In the genomic region with DNA sequence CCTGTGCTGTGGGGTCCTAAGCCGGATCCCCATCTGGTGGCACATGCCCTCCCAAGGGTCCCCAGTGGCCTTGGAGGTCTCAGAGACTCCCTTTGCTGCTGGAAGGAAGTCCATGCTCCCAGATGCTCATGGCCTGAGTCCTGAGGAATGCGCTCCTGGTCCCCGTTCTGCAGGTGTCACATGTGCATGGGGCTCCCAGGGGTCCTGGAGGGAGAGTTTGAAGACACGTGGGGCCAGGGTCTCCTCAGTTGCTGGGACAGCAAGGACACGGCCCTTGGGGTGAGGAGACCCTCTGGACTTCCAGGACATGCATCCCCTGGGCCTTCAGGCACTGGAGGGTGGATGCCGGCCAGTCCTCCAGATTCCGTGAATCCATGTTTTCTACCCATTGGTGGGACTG, we compare ENCODE assay signal across 31 cellular contexts. TPM values are rescaled to one million over a fixed set of nuclear protein-coding genes. Genes with fewer than 3 reads are reported as not detected.
"Had no signal": no experiment of that assay in that cellular context is flagged by ENCODE, and none has a peak within 500 bp of the region (broad histone marks: within the 10 kb centered on the region; RNA-seq: fewer than 3 reads in every experiment).

No MANE protein-coding gene starts in this region.

- ATAC-seq: activated CD8-positive, alpha-beta memory T cell treated with anti-CD3 and anti-CD28 coated beads, Interleukin-2, amount 10 ng/mL, durations not matched to agents 7 days and 5 days; activated CD8-positive, alpha-beta T cell treated with anti-CD3 and anti-CD28 coated beads, Interleukin-2, amount 10 ng/mL, durations not matched to agents 7 days and 5 days; effector memory CD8-positive, alpha-beta T cell; foreskin keratinocyte; gastroesophageal sphincter had no signal

- H3K27ac ChIP-seq: brain microvascular endothelial cell, esophagus muscularis mucosa, foreskin keratinocyte, gastroesophageal sphincter had no signal

- H3K9me3 ChIP-seq: esophagus muscularis mucosa, gastroesophageal sphincter had no signal

- H3K4me1 ChIP-seq: esophagus muscularis mucosa, foreskin keratinocyte, gastroesophageal sphincter had no signal

- H3K36me3 ChIP-seq: brain microvascular endothelial cell, esophagus muscularis mucosa, gastroesophageal sphincter had no signal

- H3K4me3 ChIP-seq: esophagus muscularis mucosa, gastroesophageal sphincter had no signal

- DNase-seq: activated CD4-positive, alpha-beta memory T cell treated with anti-CD3 and anti-CD28 coated beads for 36 hours; activated CD4-positive, alpha-beta T cell treated with anti-CD3 and anti-CD28 coated beads for 48 hours; activated CD8-positive, alpha-beta memory T cell treated with anti-CD3 and anti-CD28 coated beads, Interleukin-2, amount 10 ng/mL, durations not matched to agents 7 days and 5 days; activated CD8-positive, alpha-beta memory T cell treated with anti-CD3 and anti-CD28 coated beads, Interleukin-2, amount 50 U/mL, for 4 hours; activated CD8-positive, alpha-beta T cell treated with anti-CD3 and anti-CD28 coated beads, Interleukin-2, amount 10 ng/mL, durations not matched to agents 7 days and 5 days; activated effector memory CD4-positive, alpha-beta T cell treated with anti-CD3 and anti-CD28 coated beads, Interleukin-2, amount 50 U/mL, for 16 hours; activated naive CD4-positive, alpha-beta T cell treated with anti-CD3 and anti-CD28 coated beads for 36 hours; activated naive CD8-positive, alpha-beta T cell treated with anti-CD3 and anti-CD28 coated beads for 36 hours; activated T-cell treated with anti-CD3 and anti-CD28 coated beads, Interleukin-2, amount 50 U/mL, for 1 hour; activated T-cell treated with anti-CD3 and anti-CD28 coated beads, Interleukin-2, amount 50 U/mL, for 48 hours; amniotic stem cell; anterior cingulate cortex; brain microvascular endothelial cell; caudate nucleus; cortex of kidney; dermis blood vessel endothelial cell; effector CD4-positive, alpha-beta T cell; effector memory CD8-positive, alpha-beta T cell; erythroblast; foreskin keratinocyte; T-helper 2 cell had no signal

- FAIRE-seq: astrocyte, bronchial epithelial cell, colon had no signal

RNA-seq across cellular contexts. Expression of gene ZBP1, which starts 11.7 kb away (rescaled TPM):
- total RNA-seq: astrocyte, bronchial epithelial cell, chondrocyte, dermis blood vessel endothelial cell, foreskin keratinocyte had no signal

RNA-seq across cellular contexts. Expression of gene PCK1, which starts 47.6 kb away (rescaled TPM):
- total RNA-seq: activated CD4-positive, alpha-beta memory T cell treated with anti-CD3 and anti-CD28 coated beads for 36 hours; activated CD8-positive, alpha-beta memory T cell treated with anti-CD3 and anti-CD28 coated beads for 36 hours; activated CD8-positive, alpha-beta memory T cell treated with anti-CD3 and anti-CD28 coated beads, Interleukin-2, amount 10 ng/mL, durations not matched to agents 7 days and 5 days; activated CD8-positive, alpha-beta T cell treated with anti-CD3 and anti-CD28 coated beads, Interleukin-2, amount 10 ng/mL, durations not matched to agents 7 days and 5 days; activated naive CD4-positive, alpha-beta T cell treated with anti-CD3 and anti-CD28 coated beads for 36 hours; activated naive CD8-positive, alpha-beta T cell treated with anti-CD3 and anti-CD28 coated beads for 36 hours; activated T-helper 1 cell treated with anti-CD3 and anti-CD28 coated beads, Interleukin-12 subunit alpha, Interleukin-12 subunit beta, Interleukin-2, Interleukin-4 antibody, amounts not matched to agents 30 ng/mL and 10 ng/mL and 1 ng/mL, durations not matched to agents 14 hours and 24 hours and 36 hours; activated T-helper 2 cell treated with anti-CD3 and anti-CD28 coated beads, Interferon-gamma antibody, Interleukin-2, Interleukin-4, amounts not matched to agents 10 μg/mL and 5 μg/mL and 100 μg/mL, durations not matched to agents 14 hours and 24 hours and 36 hours; astrocyte; bronchial epithelial cell; chondrocyte; dermis blood vessel endothelial cell; foreskin keratinocyte; T-helper 1 cell treated with Interleukin-12 subunit alpha and Interleukin-12 subunit beta and Interleukin-4 antibody, amounts not matched to agents 30 ng/mL and 1 ng/mL, for 36 hours had no signal
- polyA plus RNA-seq: foreskin keratinocyte had no signal
